ENCODE assay signal across 13 cellular contexts in genomic region chr11:8389034-8389996, GRCh38.
DNase-seq lines count a peak whose midpoint lies in the region; ATAC-seq, FAIRE-seq and TF ChIP-seq lines count a peak whose summit lies in the region.
"Had no signal": no experiment of that assay in that cellular context is flagged by ENCODE, and none has a peak within 500 bp of the region (broad histone marks: within the 10 kb centered on the region; RNA-seq: fewer than 3 reads in every experiment).

No MANE protein-coding gene starts in this region.

- ATAC-seq in stimulated activated naive CD8-positive, alpha-beta T cell treated with anti-CD3 and anti-CD28 coated beads, Interleukin-15, amount 100 ng/mL, for 72 hours, result peak; percentile 37
- no peak for ATAC-seq in stimulated activated naive CD8-positive, alpha-beta T cell treated with anti-CD3 and anti-CD28 coated beads, Interleukin-15, Interleukin-2, amounts not matched to agents 100 U/mL and 50 U/mL, for 24 hours
- peak; percentile 40 for ATAC-seq in aorta (ENCODE audit: low FRiP score)
- ATAC-seq in effector memory CD8-positive, alpha-beta T cell (replicated peaks), result no peak
- ATAC-seq: gastrocnemius medialis, HCT116 had no signal

- 20 to 24% methylated on average over 11 of the region's 11 CpGs for WGBS in aorta, 2 donors

- no peaks in the 10 kb centered on the region for H3K9me3 ChIP-seq in endothelial cell of umbilical vein (replicated peaks; ENCODE audit: control insufficient read depth, insufficient read depth, low read length)
- H3K9me3 ChIP-seq in muscle layer of colon (ENCODE audit: low read length), result no peaks in the 10 kb centered on the region
- no peaks in the 10 kb centered on the region for H3K9me3 ChIP-seq in aorta (ENCODE audit: control insufficient read depth, low read length)
- H3K9me3 ChIP-seq: ascending aorta, gastrocnemius medialis had no signal

- no peaks in the 10 kb centered on the region for H3K27me3 ChIP-seq in endothelial cell of umbilical vein (ENCODE audit: control insufficient read depth in 2 of 2, insufficient read depth in 2 of 2, low read length in 2 of 2)
- no peaks in the 10 kb centered on the region for H3K27me3 ChIP-seq in muscle layer of colon (ENCODE audit: control insufficient read depth in 1 of 2, insufficient read depth in 2 of 2, low read length in 2 of 2)
- H3K27me3 ChIP-seq in aorta (ENCODE audit: control insufficient read depth in 1 of 2, insufficient read depth in 2 of 2, low read length in 1 of 2), result no peaks in the 10 kb centered on the region
- H3K27me3 ChIP-seq: ascending aorta, gastrocnemius medialis had no signal

- no peaks in the 10 kb centered on the region for H3K36me3 Mint-ChIP-seq in effector memory CD8-positive, alpha-beta T cell (ENCODE audit: insufficient read depth)

- CTCF ChIA-PET in endothelial cell of umbilical vein (lab: Charles Lee), result no interaction called here

- no peak overlapping the region for H3K4me3 ChIP-seq in endothelial cell of umbilical vein (replicated peaks in 1 of 3; ENCODE audit: insufficient read depth in 1 of 3, low read depth in 1 of 3, low read length in 3 of 3)
- H3K4me3 ChIP-seq in muscle layer of colon (ENCODE audit: low read depth in 1 of 2, low read length in 2 of 2), result peak overlapping the region in 1 of 2 donors; percentile 43
- no peak overlapping the region for H3K4me3 ChIP-seq in aorta (ENCODE audit: low read length in 2 of 2)
- H3K4me3 ChIP-seq: gastrocnemius medialis had no signal

- no peaks in the 10 kb centered on the region for H3K9me1 ChIP-seq in endothelial cell of umbilical vein (replicated peaks; ENCODE audit: control insufficient read depth, extremely low read depth, insufficient read depth, low read length)

- no peak for TF ChIP-seq POLR2A in endothelial cell of umbilical vein (IDR thresholded peaks at IDR 0.05; ENCODE audit: low read depth, low read length)

- H3K9ac ChIP-seq in endothelial cell of umbilical vein (replicated peaks; ENCODE audit: extremely low read depth, insufficient read depth, low read length) (no peak overlapping the region), muscle layer of colon (ENCODE audit: low read length) (no peak overlapping the region)

- intact Hi-C loops in endothelial cell of umbilical vein (cut with micrococcal nuclease) (no loop called here), aorta (cut with DNase I) (no loop called here)

- H2AFZ ChIP-seq in endothelial cell of umbilical vein (ENCODE audit: low read depth, low read length), result peak overlapping the region; percentile 24

- H3K4me1 Mint-ChIP-seq in stimulated activated naive CD8-positive, alpha-beta T cell treated with anti-CD3 and anti-CD28 coated beads, Interleukin-15, amount 100 ng/mL, for 72 hours, result no peaks in the 10 kb centered on the region
- no peaks in the 10 kb centered on the region for H3K4me1 Mint-ChIP-seq in effector memory CD8-positive, alpha-beta T cell (ENCODE audit: low read depth in 2 of 2)

- dilution Hi-C loops in endothelial cell of umbilical vein (cut with MboI; ENCODE audit: extremely low pct_ligation_motif_present, low sequenced_read_pairs), result no loop called here

- no peak for FAIRE-seq in endothelial cell of umbilical vein (lab: Jason Lieb, UNC)

- no peak overlapping the region for H3K4me3 Mint-ChIP-seq in stimulated activated naive CD8-positive, alpha-beta T cell treated with anti-CD3 and anti-CD28 coated beads, Interleukin-15, amount 100 ng/mL, for 72 hours
- no peak overlapping the region for H3K4me3 Mint-ChIP-seq in effector memory CD8-positive, alpha-beta T cell

- no peak for TF ChIP-seq CTCF in endothelial cell of umbilical vein (IDR thresholded peaks at IDR 0.05; ENCODE audit: extremely low read depth in 1 of 2, insufficient read depth in 1 of 2, low read depth in 1 of 2, low read length in 2 of 2)

- no peaks in the 10 kb centered on the region for H3K9me3 Mint-ChIP-seq in stimulated activated naive CD8-positive, alpha-beta T cell treated with anti-CD3 and anti-CD28 coated beads, Interleukin-15, amount 100 ng/mL, for 72 hours
- no peaks in the 10 kb centered on the region for H3K9me3 Mint-ChIP-seq in effector memory CD8-positive, alpha-beta T cell

- no peaks in the 10 kb centered on the region for H3K4me1 ChIP-seq in endothelial cell of umbilical vein (ENCODE audit: control insufficient read depth, extremely low read depth, insufficient read depth, low read length)
- peaks cover 16% of the 10 kb centered on the region for H3K4me1 ChIP-seq in muscle layer of colon (ENCODE audit: insufficient read depth, low read length)
- no peaks in the 10 kb centered on the region for H3K4me1 ChIP-seq in aorta (ENCODE audit: control insufficient read depth in 1 of 2, insufficient read depth in 2 of 2, low read length in 2 of 2)
- H3K4me1 ChIP-seq: gastrocnemius medialis had no signal

- no peaks in the 10 kb centered on the region for H4K20me1 ChIP-seq in endothelial cell of umbilical vein (replicated peaks; ENCODE audit: control insufficient read depth, extremely low read depth, insufficient read depth, low read length)

- no peak overlapping the region for H3K4me2 ChIP-seq in endothelial cell of umbilical vein (ENCODE audit: insufficient read depth, low read length)

- no TSS peak for BruUV-seq in endothelial cell of umbilical vein (replicated peaks; lab: Mats Ljungman, UMichigan)

- no peaks in the 10 kb centered on the region for H3K79me2 ChIP-seq in endothelial cell of umbilical vein (ENCODE audit: control insufficient read depth, insufficient read depth, low read length)

- H3K27ac Mint-ChIP-seq in stimulated activated naive CD8-positive, alpha-beta T cell treated with anti-CD3 and anti-CD28 coated beads, Interleukin-15, amount 100 ng/mL, for 72 hours, result no peak overlapping the region
- H3K27ac Mint-ChIP-seq in effector memory CD8-positive, alpha-beta T cell, result no peak overlapping the region

- no peaks in the 10 kb centered on the region for H3K36me3 ChIP-seq in endothelial cell of umbilical vein (ENCODE audit: control insufficient read depth in 2 of 2, extremely low read depth in 1 of 2, insufficient read depth in 2 of 2, low read length in 2 of 2)
- no peaks in the 10 kb centered on the region for H3K36me3 ChIP-seq in muscle layer of colon (ENCODE audit: insufficient read depth, low read length)
- H3K36me3 ChIP-seq in aorta (ENCODE audit: control insufficient read depth in 1 of 2, insufficient read depth in 2 of 2, low read length in 1 of 2), result no peaks in the 10 kb centered on the region
- H3K36me3 ChIP-seq: ascending aorta, gastrocnemius medialis had no signal

- no peaks in the 10 kb centered on the region for H3K27me3 Mint-ChIP-seq in stimulated activated naive CD8-positive, alpha-beta T cell treated with anti-CD3 and anti-CD28 coated beads, Interleukin-15, amount 100 ng/mL, for 72 hours
- peaks cover 4 to 9% of the 10 kb centered on the region in 2 donors for H3K27me3 Mint-ChIP-seq in effector memory CD8-positive, alpha-beta T cell

- no peak for DNase-seq in stimulated activated naive CD8-positive, alpha-beta T cell treated with anti-CD3 and anti-CD28 coated beads, Interleukin-15, amount 100 ng/mL, for 72 hours
- no peak for DNase-seq in stimulated activated naive CD8-positive, alpha-beta T cell treated with anti-CD3 and anti-CD28 coated beads, Interleukin-15, Interleukin-2, amounts not matched to agents 100 U/mL and 50 U/mL, for 24 hours
- DNase-seq in endothelial cell of umbilical vein (ENCODE audit: low read depth, low spot score) (no peak), aorta (no peak), HT-29 (ENCODE audit: low spot score) (no peak)
- no peak for DNase-seq in stimulated activated CD4-positive, alpha-beta T cell treated with anti-CD3 and anti-CD28 coated beads, Interleukin-2, amount 100 ng/mL, for 24 hours
- no peak for DNase-seq in effector memory CD8-positive, alpha-beta T cell
- DNase-seq: activated CD8-positive, alpha-beta memory T cell treated with anti-CD3 and anti-CD28 coated beads, Interleukin-2, amount 50 U/mL, for 4 hours; gastrocnemius medialis; GDM1 had no signal

- POLR2A ChIA-PET in endothelial cell of umbilical vein (lab: Charles Lee), result no interaction called here

- H3K27ac ChIP-seq in endothelial cell of umbilical vein (ENCODE audit: insufficient read depth, low read depth, low read length), result no peak overlapping the region
- H3K27ac ChIP-seq in muscle layer of colon (ENCODE audit: low read depth, low read length), result peak overlapping the region; percentile 77
- H3K27ac ChIP-seq in aorta (ENCODE audit: low read depth in 1 of 2, low read length in 2 of 2), result no peak overlapping the region
- H3K27ac ChIP-seq: ascending aorta, gastrocnemius medialis had no signal

TF ChIP-seq in endothelial cell of umbilical vein, 7 proteins besides CTCF, POLR2A, EP300 and RAD21:
- TF ChIP-seq MAX (IDR thresholded peaks at IDR 0.05; ENCODE audit: insufficient read depth, insufficient read length) (no peak), EZH2 (IDR thresholded peaks at IDR 0.05; ENCODE audit: borderline replicate concordance, low read depth, low read length, severe bottlenecking) (no peak), FOS (IDR thresholded peaks at IDR 0.05; ENCODE audit: borderline replicate concordance, insufficient read depth, low read length) (no peak), GATA2 (IDR thresholded peaks at IDR 0.05; ENCODE audit: insufficient read depth, insufficient read length, low read depth, low read length) (no peak), POLR2AphosphoS5 (IDR thresholded peaks at IDR 0.05; ENCODE audit: insufficient read depth, low read depth, low read length) (no peak)

Comparison
In these comparisons a context has a peak if more than half of its experiments do, and no peak if none do; other contexts are left out.
1. ATAC-seq: peak in stimulated activated naive CD8-positive, alpha-beta T cell treated with anti-CD3 and anti-CD28 coated beads, Interleukin-15, amount 100 ng/mL, for 72 hours (single experiment) and aorta (single experiment); none in stimulated activated naive CD8-positive, alpha-beta T cell treated with anti-CD3 and anti-CD28 coated beads, Interleukin-15, Interleukin-2, amounts not matched to agents 100 U/mL and 50 U/mL, for 24 hours (single experiment) and effector memory CD8-positive, alpha-beta T cell (single experiment).